19 cellular contexts compared by ENCODE assay signal in genomic region chr15:63071288-63071909, GRCh38. TPM values are rescaled to one million over a fixed set of nuclear protein-coding genes. Genes with fewer than 3 reads are reported as not detected.
DNase-seq lines count a peak whose midpoint lies in the region; ATAC-seq, FAIRE-seq and TF ChIP-seq lines count a peak whose summit lies in the region.
"Had no signal": no experiment of that assay in that cellular context is flagged by ENCODE, and none has a peak within 500 bp of the region (broad histone marks: within the 10 kb centered on the region; RNA-seq: fewer than 3 reads in every experiment).

No MANE protein-coding gene starts in this region.

- H3K9me1 ChIP-seq in endothelial cell of umbilical vein (replicated peaks; ENCODE audit: control insufficient read depth, extremely low read depth, insufficient read depth, low read length) = no peaks in the 10 kb centered on the region

- H3K9ac ChIP-seq in GM23248 (peak overlapping the region; percentile 23; the same call in 1 of the 2 replicates), endothelial cell of umbilical vein (replicated peaks; ENCODE audit: extremely low read depth, insufficient read depth, low read length) (no peak overlapping the region)

- H2AFZ ChIP-seq in GM23248 (no peak overlapping the region), endothelial cell of umbilical vein (ENCODE audit: low read depth, low read length) (no peak overlapping the region)

- in situ Hi-C loops in GM23248 (cut with MboI) = no loop called here

- 86 to 87% methylated on average over 8 of the region's 8 CpGs for WGBS in GM23248 (ENCODE audit: low coverage in 1 of 2, low lambda C conversion rate in 2 of 2, missing lambda C conversion rate in 2 of 2), 2 experiments

- H3K9me2 ChIP-seq in GM23248 (ENCODE audit: insufficient read depth) = no peaks in the 10 kb centered on the region

- DNase-seq in GM23248 (peak; percentile 31), RCC 7860 (ENCODE audit: low spot score) (peak; percentile 3), endothelial cell of umbilical vein (ENCODE audit: low read depth, low spot score) (no peak), osteocyte (ENCODE audit: extremely low spot score, unreplicated experiment) (no peak), HuH-7 (ENCODE audit: low spot score) (no peak), NCI-H128 (lab: John Stamatoyannopoulos, UW; ENCODE audit: unreplicated experiment) (no peak)
- no peak for DNase-seq in central memory CD4-positive, alpha-beta T cell
- DNase-seq: activated CD4-positive, alpha-beta T cell treated with anti-CD3 and anti-CD28 coated beads for 48 hours; activated T-cell treated with anti-CD3 and anti-CD28 coated beads, Interleukin-2, amount 50 U/mL, for 72 hours; aorta; CD4-positive, alpha-beta T cell; natural killer cell; NCI-H1105; NCI-H2081 treated with DMSO at 0.1 percent for 48 hours; NK-92 treated with Interleukin-12 subunit alpha and Interleukin-12 subunit beta, amount 100 ng/mL, for 24 hours; T-helper 17 cell had no signal

- TF ChIP-seq POLR2A in endothelial cell of umbilical vein (IDR thresholded peaks at IDR 0.05; ENCODE audit: low read depth, low read length) = peak; percentile 43

- no peaks in the 10 kb centered on the region for H3K9me3 Mint-ChIP-seq in osteocyte (ENCODE audit: unreplicated experiment)
- H3K9me3 Mint-ChIP-seq: activated naive CD4-positive, alpha-beta T cell treated with anti-CD3 and anti-CD28 coated beads, Interleukin-2, amount 50 U/mL, for 24 hours; activated T-cell treated with anti-CD3 and anti-CD28 coated beads, Interleukin-2, amount 50 U/mL, for 72 hours; CD4-positive, alpha-beta T cell; natural killer cell had no signal

- H3K9me3 ChIP-seq in GM23248 (ENCODE audit: low read depth) (no peaks in the 10 kb centered on the region), endothelial cell of umbilical vein (replicated peaks; ENCODE audit: control insufficient read depth, insufficient read depth, low read length) (no peaks in the 10 kb centered on the region)
- H3K9me3 ChIP-seq: SJSA1 had no signal

- TF ChIP-seq CTCF in endothelial cell of umbilical vein (IDR thresholded peaks at IDR 0.05; ENCODE audit: extremely low read depth in 1 of 2, insufficient read depth in 1 of 2, low read depth in 1 of 2, low read length in 2 of 2) = no peak
- TF ChIP-seq CTCF in osteocyte (IDR thresholded peaks at IDR 0.05) = no peak

- H3K36me3 ChIP-seq in GM23248 (ENCODE audit: low read depth) (peaks cover 57% of the 10 kb centered on the region), endothelial cell of umbilical vein (ENCODE audit: control insufficient read depth in 2 of 2, extremely low read depth in 1 of 2, insufficient read depth in 2 of 2, low read length in 2 of 2) (peaks cover 23 to 27% of the 10 kb centered on the region in 2 experiments)

- H3K4me1 ChIP-seq in GM23248 (ENCODE audit: insufficient read depth) (peaks cover 29% of the 10 kb centered on the region; the same call in 1 of the 2 replicates), endothelial cell of umbilical vein (ENCODE audit: control insufficient read depth, extremely low read depth, insufficient read depth, low read length) (no peaks in the 10 kb centered on the region)

- H4K20me1 ChIP-seq in GM23248 (ENCODE audit: insufficient read depth) = 0 out of 2 replicates have a peak, but pooled peaks cover 5% of the 10 kb centered on the region
- no peaks in the 10 kb centered on the region for H4K20me1 ChIP-seq in endothelial cell of umbilical vein (replicated peaks; ENCODE audit: control insufficient read depth, extremely low read depth, insufficient read depth, low read length)

- dilution Hi-C loops in endothelial cell of umbilical vein (cut with MboI; ENCODE audit: extremely low pct_ligation_motif_present, low sequenced_read_pairs) = no loop called here

- H3K27ac ChIP-seq in GM23248 (peak overlapping the region; percentile 71), endothelial cell of umbilical vein (ENCODE audit: insufficient read depth, low read depth, low read length) (no peak overlapping the region)
- H3K27ac ChIP-seq: SJSA1 had no signal

- H3K4me1 Mint-ChIP-seq in osteocyte (ENCODE audit: unreplicated experiment) = peaks cover 46% of the 10 kb centered on the region
- H3K4me1 Mint-ChIP-seq: activated naive CD4-positive, alpha-beta T cell treated with anti-CD3 and anti-CD28 coated beads, Interleukin-2, amount 50 U/mL, for 24 hours had no signal

- peaks cover 55% of the 10 kb centered on the region for H3K36me3 Mint-ChIP-seq in osteocyte (ENCODE audit: unreplicated experiment)

- FAIRE-seq in RCC 7860 (lab: Jason Lieb, UNC) (no peak), endothelial cell of umbilical vein (lab: Jason Lieb, UNC) (no peak)

- intact Hi-C loops in endothelial cell of umbilical vein (cut with micrococcal nuclease) = no loop called here

- ATAC-seq in HG03175 (IDR thresholded peaks at IDR 0.05; ENCODE audit: unreplicated experiment) = no peak
- ATAC-seq: natural killer cell, T-helper 17 cell had no signal

- H3K27me3 ChIP-seq in GM23248 (replicated peaks; ENCODE audit: insufficient read depth) (no peaks in the 10 kb centered on the region), endothelial cell of umbilical vein (ENCODE audit: control insufficient read depth in 2 of 2, insufficient read depth in 2 of 2, low read length in 2 of 2) (no peaks in the 10 kb centered on the region)
- H3K27me3 ChIP-seq: SJSA1 had no signal

- CTCF ChIA-PET in endothelial cell of umbilical vein (lab: Charles Lee) = interaction anchor here (1.9 kb wide), 1 partner anchor 24 kb away, joined by 5 read pairs; no protein-coding TSS in a partner anchor

- peak overlapping the region; percentile 74 for H3K27ac Mint-ChIP-seq in osteocyte (ENCODE audit: unreplicated experiment)
- H3K27ac Mint-ChIP-seq: activated naive CD4-positive, alpha-beta T cell treated with anti-CD3 and anti-CD28 coated beads, Interleukin-2, amount 50 U/mL, for 24 hours; activated T-cell treated with anti-CD3 and anti-CD28 coated beads, Interleukin-2, amount 50 U/mL, for 72 hours; CD4-positive, alpha-beta T cell; natural killer cell; T-helper 17 cell had no signal

- H3K4me3 Mint-ChIP-seq in osteocyte (ENCODE audit: unreplicated experiment) = no peak overlapping the region
- H3K4me3 Mint-ChIP-seq: activated naive CD4-positive, alpha-beta T cell treated with anti-CD3 and anti-CD28 coated beads, Interleukin-2, amount 50 U/mL, for 24 hours; activated T-cell treated with anti-CD3 and anti-CD28 coated beads, Interleukin-2, amount 50 U/mL, for 72 hours; CD4-positive, alpha-beta T cell; natural killer cell; T-helper 17 cell had no signal

- H3K4me2 ChIP-seq in GM23248 (ENCODE audit: unreplicated experiment) (no peak overlapping the region), endothelial cell of umbilical vein (ENCODE audit: insufficient read depth, low read length) (no peak overlapping the region)

- no peak overlapping the region for H3K4me3 ChIP-seq in GM23248
- no peak overlapping the region for H3K4me3 ChIP-seq in endothelial cell of umbilical vein (replicated peaks in 1 of 3; ENCODE audit: insufficient read depth in 1 of 3, low read depth in 1 of 3, low read length in 3 of 3)
- H3K4me3 ChIP-seq: SJSA1 had no signal

- H3K79me2 ChIP-seq in GM23248 (ENCODE audit: insufficient read depth) (peaks cover 13% of the 10 kb centered on the region), endothelial cell of umbilical vein (ENCODE audit: control insufficient read depth, insufficient read depth, low read length) (no peaks in the 10 kb centered on the region)

- no peaks in the 10 kb centered on the region for H3K27me3 Mint-ChIP-seq in osteocyte (ENCODE audit: unreplicated experiment)
- H3K27me3 Mint-ChIP-seq: activated naive CD4-positive, alpha-beta T cell treated with anti-CD3 and anti-CD28 coated beads, Interleukin-2, amount 50 U/mL, for 24 hours; CD4-positive, alpha-beta T cell; T-helper 17 cell had no signal

- H3F3A ChIP-seq in GM23248 (ENCODE audit: insufficient read depth) = peaks cover 90% of the 10 kb centered on the region

- POLR2A ChIA-PET in endothelial cell of umbilical vein (lab: Charles Lee) = no interaction called here

- BruUV-seq in endothelial cell of umbilical vein (replicated peaks; lab: Mats Ljungman, UMichigan) = TSS peak; percentile 74

TF ChIP-seq in endothelial cell of umbilical vein, 7 proteins besides CTCF, POLR2A, EP300 and RAD21 (continues in another document):
- TF ChIP-seq MAX (IDR thresholded peaks at IDR 0.05; ENCODE audit: insufficient read depth, insufficient read length) (no peak), EZH2 (IDR thresholded peaks at IDR 0.05; ENCODE audit: borderline replicate concordance, low read depth, low read length, severe bottlenecking) (no peak), POLR2AphosphoS5 (IDR thresholded peaks at IDR 0.05; ENCODE audit: insufficient read depth, low read depth, low read length) (no peak), JUN (IDR thresholded peaks at IDR 0.05; ENCODE audit: borderline replicate concordance, insufficient read depth, insufficient read length, low read depth) (no peak)

RNA-seq across cellular contexts. Expression of gene TPM1, which starts 28.9 kb away (rescaled TPM):
- 1,935 and 2,012 TPM in 2 replicates for total RNA-seq in GM23248 (2014; rRNA removed; shearing (Covaris generic))
- polyA plus RNA-seq in GM23248 (2016; fragmentation: Nextera tagmentation; extraction: Ambion mirVana) = 3,029 and 3,072 TPM in 2 replicates
- total RNA-seq in endothelial cell of umbilical vein = 558 and 678 TPM in 2 replicates
- 518 and 528 TPM in 2 replicates for polyA plus RNA-seq in endothelial cell of umbilical vein
- polyA plus RNA-seq in endothelial cell of umbilical vein (2011; cell fraction: cytosol; rRNA removed) = 740 and 824 TPM in 2 replicates
- polyA plus RNA-seq in endothelial cell of umbilical vein (2011; cell fraction: nucleus; rRNA removed) = 2,079 and 2,156 TPM in 2 replicates
- polyA plus RNA-seq in endothelial cell of umbilical vein (2012) = 679 and 811 TPM in 2 replicates
- polyA minus RNA-seq in endothelial cell of umbilical vein = 828 and 932 TPM in 2 replicates
- polyA minus RNA-seq in endothelial cell of umbilical vein (2011; cell fraction: cytosol; rRNA and poly(A)+ RNA removed) = 30.8 TPM
- 2,251 and 2,264 TPM in 2 replicates for polyA minus RNA-seq in endothelial cell of umbilical vein (2011; cell fraction: nucleus; rRNA and poly(A)+ RNA removed)
- 1,635 and 1,747 TPM in 2 replicates for total RNA-seq in osteocyte

RNA-seq across cellular contexts. Expression of gene LACTB, which starts 50.3 kb away (rescaled TPM):
- 27.1 and 27.3 TPM in 2 replicates for total RNA-seq in GM23248 (2014; rRNA removed; shearing (Covaris generic))
- 35.8 and 39.7 TPM in 2 replicates for polyA plus RNA-seq in GM23248 (2016; fragmentation: Nextera tagmentation; extraction: Ambion mirVana)
- total RNA-seq in endothelial cell of umbilical vein = 26.0 and 26.1 TPM in 2 replicates
- polyA plus RNA-seq in endothelial cell of umbilical vein = 10.1 and 14.0 TPM in 2 replicates
- polyA plus RNA-seq in endothelial cell of umbilical vein (2011; cell fraction: cytosol; rRNA removed) = 12.8 and 13.0 TPM in 2 replicates
- 13.6 and 19.4 TPM in 2 replicates for polyA plus RNA-seq in endothelial cell of umbilical vein (2011; cell fraction: nucleus; rRNA removed)
- polyA plus RNA-seq in endothelial cell of umbilical vein (2012) = 38.0 and 40.9 TPM in 2 replicates
- polyA minus RNA-seq in endothelial cell of umbilical vein = 6.4 and 8.7 TPM in 2 replicates
- polyA minus RNA-seq in endothelial cell of umbilical vein (2011; cell fraction: cytosol; rRNA and poly(A)+ RNA removed) = 3.8 TPM
- 14.9 and 18.1 TPM in 2 replicates for polyA minus RNA-seq in endothelial cell of umbilical vein (2011; cell fraction: nucleus; rRNA and poly(A)+ RNA removed)
- 11.2 and 13.3 TPM in 2 replicates for total RNA-seq in osteocyte

Comparison
In these comparisons a context has a peak if more than half of its experiments do, and no peak if none do; other contexts are left out.
1. DNase-seq: peak in GM23248 (single experiment) and RCC 7860 (single experiment); none in endothelial cell of umbilical vein (single experiment), osteocyte (single experiment), HuH-7 (single experiment), central memory CD4-positive, alpha-beta T cell (single experiment) and NCI-H128 (single experiment).